ENCODE assay signal across 40 cellular contexts in genomic region chr7:67610897-67611296, GRCh38.
"Had no signal": no experiment of that assay in that cellular context is flagged by ENCODE, and none has a peak within 500 bp of the region (broad histone marks: within the 10 kb centered on the region; RNA-seq: fewer than 3 reads in every experiment).

No MANE protein-coding gene starts in this region.

- H3K27me3 ChIP-seq: adrenal gland, ascending aorta, body of pancreas, brain microvascular endothelial cell, breast epithelium, cardiac muscle cell had no signal

- H3K36me3 Mint-ChIP-seq: activated naive CD4-positive, alpha-beta T cell treated with anti-CD3 and anti-CD28 coated beads, Interleukin-2, amount 10 ng/mL, durations not matched to agents 7 days and 5 days; activated naive CD4-positive, alpha-beta T cell treated with anti-CD3 and anti-CD28 coated beads, Interleukin-2, amount 50 U/mL, for 24 hours; activated naive CD8-positive, alpha-beta T cell; activated naive CD8-positive, alpha-beta T cell treated with anti-CD3 and anti-CD28 coated beads for 36 hours; activated naive CD8-positive, alpha-beta T cell treated with anti-CD3 and anti-CD28 coated beads, Interleukin-2, amount 10 ng/mL, durations not matched to agents 7 days and 5 days; brain had no signal

- H3K4me3 ChIP-seq: adrenal gland, ascending aorta, body of pancreas, breast epithelium, cardiac muscle cell had no signal

- H3K27ac Mint-ChIP-seq: activated naive CD4-positive, alpha-beta T cell treated with anti-CD3 and anti-CD28 coated beads for 36 hours; activated naive CD4-positive, alpha-beta T cell treated with anti-CD3 and anti-CD28 coated beads, Interleukin-2, amount 10 ng/mL, durations not matched to agents 7 days and 5 days; activated naive CD4-positive, alpha-beta T cell treated with anti-CD3 and anti-CD28 coated beads, Interleukin-2, amount 50 U/mL, for 24 hours; activated naive CD4-positive, alpha-beta T cell treated with anti-CD3 and anti-CD28 coated beads, Interleukin-2, amount 50 U/mL, for 72 hours; activated naive CD8-positive, alpha-beta T cell; activated naive CD8-positive, alpha-beta T cell treated with anti-CD3 and anti-CD28 coated beads for 36 hours; activated naive CD8-positive, alpha-beta T cell treated with anti-CD3 and anti-CD28 coated beads, Interleukin-2, amount 10 ng/mL, durations not matched to agents 7 days and 5 days; activated naive CD8-positive, alpha-beta T cell treated with anti-CD3 and anti-CD28 coated beads, Interleukin-2, amount 50 U/mL, for 24 hours; activated T-cell treated with anti-CD3 and anti-CD28 coated beads, Interleukin-2, amount 50 U/mL, for 24 hours; activated T-cell treated with anti-CD3 and anti-CD28 coated beads, Interleukin-2, amount 50 U/mL, for 72 hours; activated T-helper 1 cell treated with anti-CD3 and anti-CD28 coated beads, Interleukin-12 subunit alpha, Interleukin-12 subunit beta, Interleukin-2, Interleukin-4 antibody, amounts not matched to agents 30 ng/mL and 10 ng/mL and 1 ng/mL, durations not matched to agents 14 hours and 24 hours and 36 hours; activated T-helper 17 cell treated with anti-CD3 and anti-CD28 coated beads, Interleukin-2, amount 50 U/mL, for 72 hours; activated T-helper 2 cell treated with anti-CD3 and anti-CD28 coated beads, Interferon-gamma antibody, Interleukin-2, Interleukin-4, amounts not matched to agents 10 μg/mL and 5 μg/mL and 100 μg/mL, durations not matched to agents 14 hours and 24 hours and 36 hours had no signal

- H3K4me3 Mint-ChIP-seq: activated naive CD4-positive, alpha-beta T cell treated with anti-CD3 and anti-CD28 coated beads for 36 hours; activated naive CD4-positive, alpha-beta T cell treated with anti-CD3 and anti-CD28 coated beads, Interleukin-2, amount 10 ng/mL, durations not matched to agents 7 days and 5 days; activated naive CD4-positive, alpha-beta T cell treated with anti-CD3 and anti-CD28 coated beads, Interleukin-2, amount 50 U/mL, for 24 hours; activated naive CD8-positive, alpha-beta T cell; activated naive CD8-positive, alpha-beta T cell treated with anti-CD3 and anti-CD28 coated beads for 36 hours; activated naive CD8-positive, alpha-beta T cell treated with anti-CD3 and anti-CD28 coated beads, Interleukin-2, amount 10 ng/mL, durations not matched to agents 7 days and 5 days; activated naive CD8-positive, alpha-beta T cell treated with anti-CD3 and anti-CD28 coated beads, Interleukin-2, amount 50 U/mL, for 24 hours; activated T-cell treated with anti-CD3 and anti-CD28 coated beads, Interleukin-2, amount 50 U/mL, for 24 hours; activated T-cell treated with anti-CD3 and anti-CD28 coated beads, Interleukin-2, amount 50 U/mL, for 4 hours; activated T-cell treated with anti-CD3 and anti-CD28 coated beads, Interleukin-2, amount 50 U/mL, for 72 hours; activated T-helper 1 cell treated with anti-CD3 and anti-CD28 coated beads, Interleukin-12 subunit alpha, Interleukin-12 subunit beta, Interleukin-2, Interleukin-4 antibody, amounts not matched to agents 30 ng/mL and 10 ng/mL and 1 ng/mL, durations not matched to agents 14 hours and 24 hours and 36 hours; activated T-helper 17 cell treated with anti-CD3 and anti-CD28 coated beads, Interleukin-2, amount 50 U/mL, for 72 hours; brain; central memory CD8-positive, alpha-beta T cell had no signal

- FAIRE-seq: astrocyte, bronchial epithelial cell had no signal

- DNase-seq: activated effector memory CD4-positive, alpha-beta T cell treated with anti-CD3 and anti-CD28 coated beads, Interleukin-2, amount 50 U/mL, for 16 hours; activated effector memory CD4-positive, alpha-beta T cell treated with Interleukin-2 at 50 U/mL for 16 hours; activated gamma-delta T cell; activated gamma-delta T cell treated with Interleukin-2 at 50 U/mL for 16 hours; activated naive CD4-positive, alpha-beta T cell; activated naive CD4-positive, alpha-beta T cell treated with anti-CD3 and anti-CD28 coated beads for 36 hours; activated naive CD4-positive, alpha-beta T cell treated with anti-CD3 and anti-CD28 coated beads, Interleukin-2, amount 10 ng/mL, durations not matched to agents 7 days and 5 days; activated naive CD4-positive, alpha-beta T cell treated with anti-CD3 and anti-CD28 coated beads, Interleukin-2, amount 50 U/mL, for 16 hours; activated naive CD4-positive, alpha-beta T cell treated with Interleukin-2 at 50 U/mL for 16 hours; activated naive CD8-positive, alpha-beta T cell treated with anti-CD3 and anti-CD28 coated beads for 36 hours; activated naive CD8-positive, alpha-beta T cell treated with anti-CD3 and anti-CD28 coated beads, Interleukin-2, amount 10 ng/mL, durations not matched to agents 7 days and 5 days; activated naive CD8-positive, alpha-beta T cell treated with anti-CD3 and anti-CD28 coated beads, Interleukin-2, amount 50 U/mL, for 24 hours; activated T-cell treated with anti-CD3 and anti-CD28 coated beads, Interleukin-2, amount 50 U/mL, for 1 hour; activated T-cell treated with anti-CD3 and anti-CD28 coated beads, Interleukin-2, amount 50 U/mL, for 24 hours; activated T-cell treated with anti-CD3 and anti-CD28 coated beads, Interleukin-2, amount 50 U/mL, for 4 hours; activated T-cell treated with anti-CD3 and anti-CD28 coated beads, Interleukin-2, amount 50 U/mL, for 48 hours; activated T-cell treated with anti-CD3 and anti-CD28 coated beads, Interleukin-2, amount 50 U/mL, for 72 hours; adrenal gland; amniotic stem cell; amygdala; anterior cingulate cortex; aorta; body of pancreas; brain microvascular endothelial cell; caudate nucleus; central memory CD4-positive, alpha-beta T cell; cerebellar nuclear complex had no signal

- H3K4me1 ChIP-seq: adrenal gland, ascending aorta, body of pancreas, breast epithelium had no signal

- H3K9me3 ChIP-seq: adrenal gland, ascending aorta, body of pancreas had no signal

- H3K4me1 Mint-ChIP-seq: activated naive CD4-positive, alpha-beta T cell treated with anti-CD3 and anti-CD28 coated beads, Interleukin-2, amount 10 ng/mL, durations not matched to agents 7 days and 5 days; activated naive CD4-positive, alpha-beta T cell treated with anti-CD3 and anti-CD28 coated beads, Interleukin-2, amount 50 U/mL, for 24 hours; activated naive CD8-positive, alpha-beta T cell treated with anti-CD3 and anti-CD28 coated beads for 36 hours; activated naive CD8-positive, alpha-beta T cell treated with anti-CD3 and anti-CD28 coated beads, Interleukin-2, amount 10 ng/mL, durations not matched to agents 7 days and 5 days; activated naive CD8-positive, alpha-beta T cell treated with anti-CD3 and anti-CD28 coated beads, Interleukin-2, amount 50 U/mL, for 24 hours; activated T-helper 17 cell treated with anti-CD3 and anti-CD28 coated beads, Interleukin-2, amount 50 U/mL, for 72 hours; brain; central memory CD8-positive, alpha-beta T cell had no signal

- H3K27ac ChIP-seq: adrenal gland, ascending aorta, body of pancreas, brain microvascular endothelial cell, breast epithelium, cardiac muscle cell had no signal

- H3K36me3 ChIP-seq: adrenal gland, ascending aorta, brain microvascular endothelial cell, breast epithelium, cardiac muscle cell had no signal

- H3K27me3 Mint-ChIP-seq: activated naive CD4-positive, alpha-beta T cell treated with anti-CD3 and anti-CD28 coated beads, Interleukin-2, amount 10 ng/mL, durations not matched to agents 7 days and 5 days; activated naive CD4-positive, alpha-beta T cell treated with anti-CD3 and anti-CD28 coated beads, Interleukin-2, amount 50 U/mL, for 24 hours; activated naive CD8-positive, alpha-beta T cell; activated naive CD8-positive, alpha-beta T cell treated with anti-CD3 and anti-CD28 coated beads for 36 hours; activated naive CD8-positive, alpha-beta T cell treated with anti-CD3 and anti-CD28 coated beads, Interleukin-2, amount 10 ng/mL, durations not matched to agents 7 days and 5 days; activated naive CD8-positive, alpha-beta T cell treated with anti-CD3 and anti-CD28 coated beads, Interleukin-2, amount 50 U/mL, for 24 hours; activated T-cell treated with anti-CD3 and anti-CD28 coated beads, Interleukin-2, amount 50 U/mL, for 24 hours; activated T-helper 17 cell treated with anti-CD3 and anti-CD28 coated beads, Interleukin-2, amount 50 U/mL, for 72 hours; central memory CD8-positive, alpha-beta T cell had no signal

- ATAC-seq: activated naive CD4-positive, alpha-beta T cell treated with anti-CD3 and anti-CD28 coated beads, Interleukin-2, amount 50 U/mL, for 72 hours; activated naive CD8-positive, alpha-beta T cell treated with anti-CD3 and anti-CD28 coated beads, Interleukin-2, amount 50 U/mL, for 24 hours; activated T-cell treated with anti-CD3 and anti-CD28 coated beads, Interleukin-2, amount 50 U/mL, for 4 hours; activated T-cell treated with anti-CD3 and anti-CD28 coated beads, Interleukin-2, amount 50 U/mL, for 72 hours; activated T-helper 17 cell treated with anti-CD3 and anti-CD28 coated beads, Interleukin-2, amount 50 U/mL, for 72 hours; body of pancreas had no signal
